ENCODE assay signal across 25 cellular contexts in the genomic region with DNA sequence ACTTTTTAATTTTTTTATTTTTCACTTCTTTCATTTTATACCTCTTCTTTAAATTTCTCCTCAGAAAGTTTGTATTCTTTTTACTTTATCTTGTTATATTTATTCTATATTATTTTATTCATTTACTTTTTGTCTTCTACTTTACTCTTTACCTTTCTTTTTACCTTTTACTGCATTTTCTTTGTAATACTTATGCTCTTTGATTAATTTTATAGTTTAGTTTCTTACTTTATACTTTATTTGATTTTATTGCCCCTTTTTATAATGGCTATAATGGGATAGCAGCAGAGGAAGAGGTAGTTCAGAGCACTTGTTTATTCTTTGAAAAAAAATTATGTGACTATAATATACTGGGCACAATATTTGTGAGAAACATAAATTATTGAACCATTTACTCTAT.
"Had no signal": no experiment of that assay in that cellular context is flagged by ENCODE, and none has a peak within 500 bp of the region (broad histone marks: within the 10 kb centered on the region; RNA-seq: fewer than 3 reads in every experiment).

No MANE protein-coding gene starts in this region.

- H3K9me3 Mint-ChIP-seq: immature natural killer cell, nephron had no signal

- ATAC-seq: naive thymus-derived CD8-positive, alpha-beta T cell; right lobe of liver; stimulated activated effector memory CD8-positive, alpha-beta T cell treated with anti-CD3 and anti-CD28 coated beads, Interleukin-12 subunit alpha, Interleukin-12 subunit beta, amount 100 ng/mL, for 72 hours; upper lobe of right lung had no signal

- H3K27ac Mint-ChIP-seq: immature natural killer cell; naive thymus-derived CD8-positive, alpha-beta T cell; progenitor cell of endocrine pancreas; stimulated activated effector memory CD8-positive, alpha-beta T cell treated with anti-CD3 and anti-CD28 coated beads, Interleukin-12 subunit alpha, Interleukin-12 subunit beta, amount 100 ng/mL, for 72 hours; stimulated activated naive CD8-positive, alpha-beta T cell treated with anti-CD3 and anti-CD28 coated beads, Interleukin-15, Interleukin-2, amounts not matched to agents 100 ng/mL and 50 ng/mL, for 24 hours had no signal

- H3K4me3 ChIP-seq: left ventricle myocardium inferior, lung, right atrium auricular region, right lobe of liver, suprapubic skin, thoracic aorta, tibial artery, upper lobe of right lung had no signal

- H3K4me1 Mint-ChIP-seq: naive thymus-derived CD8-positive, alpha-beta T cell; stimulated activated effector memory CD8-positive, alpha-beta T cell treated with anti-CD3 and anti-CD28 coated beads, Interleukin-12 subunit alpha, Interleukin-12 subunit beta, amount 100 ng/mL, for 72 hours had no signal

- H3K27me3 ChIP-seq: neutrophil, right atrium auricular region, right lobe of liver, suprapubic skin, tibial artery, upper lobe of right lung had no signal

- H3K36me3 Mint-ChIP-seq: immature natural killer cell; naive thymus-derived CD8-positive, alpha-beta T cell; stimulated activated effector memory CD8-positive, alpha-beta T cell treated with anti-CD3 and anti-CD28 coated beads, Interleukin-12 subunit alpha, Interleukin-12 subunit beta, amount 100 ng/mL, for 72 hours had no signal

- H3K4me1 ChIP-seq: right lobe of liver, suprapubic skin, tibial artery, upper lobe of right lung had no signal

- H3K9me3 ChIP-seq: left ventricle myocardium inferior, neutrophil, right atrium auricular region, right lobe of liver, suprapubic skin, thoracic aorta, tibial artery, upper lobe of right lung had no signal

- H3K4me3 Mint-ChIP-seq: immature natural killer cell; naive thymus-derived CD8-positive, alpha-beta T cell; nephron; neural crest cell; stimulated activated effector memory CD8-positive, alpha-beta T cell treated with anti-CD3 and anti-CD28 coated beads, Interleukin-12 subunit alpha, Interleukin-12 subunit beta, amount 100 ng/mL, for 72 hours; stimulated activated naive CD8-positive, alpha-beta T cell treated with anti-CD3 and anti-CD28 coated beads, Interleukin-15, Interleukin-2, amounts not matched to agents 100 ng/mL and 50 ng/mL, for 24 hours had no signal

- H3K36me3 ChIP-seq: left ventricle myocardium inferior, neutrophil, right atrium auricular region, right lobe of liver, suprapubic skin, thoracic aorta, tibial artery, upper lobe of right lung had no signal

- H3K27me3 Mint-ChIP-seq: naive thymus-derived CD8-positive, alpha-beta T cell; stimulated activated naive CD8-positive, alpha-beta T cell treated with anti-CD3 and anti-CD28 coated beads, Interleukin-15, Interleukin-2, amounts not matched to agents 100 ng/mL and 50 ng/mL, for 24 hours had no signal

- H3K27ac ChIP-seq: left ventricle myocardium inferior, neutrophil, right atrium auricular region, right lobe of liver, suprapubic skin, thoracic aorta, tibial artery, upper lobe of right lung had no signal

- FAIRE-seq: islet of Langerhans, urothelium cell line had no signal

- DNase-seq: immature natural killer cell; left ventricle myocardium inferior; naive thymus-derived CD8-positive, alpha-beta T cell; occipital lobe; right lobe of liver; stimulated activated CD4-positive, alpha-beta T cell treated with anti-CD3 and anti-CD28 coated beads, Interleukin-12 subunit alpha, Interleukin-12 subunit beta, amount 100 ng/mL, for 4 hours; stimulated activated CD4-positive, alpha-beta T cell treated with anti-CD3 and anti-CD28 coated beads, Interleukin-15, amount 100 ng/mL, for 24 hours; stimulated activated CD4-positive, alpha-beta T cell treated with anti-CD3 and anti-CD28 coated beads, Interleukin-2, amount 100 ng/mL, for 24 hours; stimulated activated CD4-positive, alpha-beta T cell treated with anti-CD3 and anti-CD28 coated beads, Interleukin-4, amount 100 ng/mL, for 1 hour; stimulated activated naive CD4-positive, alpha-beta T cell; tibial artery; trophoblast cell; upper lobe of right lung had no signal
